12 cellular contexts compared by ENCODE assay signal in genomic region chr4:72858328-72858727, GRCh38.
DNase-seq lines count a peak whose midpoint lies in the region; ATAC-seq and TF ChIP-seq lines count a peak whose summit lies in the region.
"Had no signal": no experiment of that assay in that cellular context is flagged by ENCODE, and none has a peak within 500 bp of the region (broad histone marks: within the 10 kb centered on the region; RNA-seq: fewer than 3 reads in every experiment).

No MANE protein-coding gene starts in this region.

- peak; percentile 61 for ATAC-seq in HG03565 (IDR thresholded peaks at IDR 0.05; ENCODE audit: unreplicated experiment)
- peak; percentile 93 for ATAC-seq in left lung
- no peak for ATAC-seq in HG02852 (IDR thresholded peaks at IDR 0.05; ENCODE audit: unreplicated experiment)
- ATAC-seq in GM21737 (IDR thresholded peaks at IDR 0.05; ENCODE audit: unreplicated experiment): no peak
- ATAC-seq: mucosa of descending colon had no signal

- H3K4me1 ChIP-seq in left lung (no peaks in the 10 kb centered on the region), BE2C (no peaks in the 10 kb centered on the region)

- intact Hi-C loops in left lung (cut with DNase I): no loop called here

- no peak for TF ChIP-seq CTCF in AG09309 (IDR thresholded peaks at IDR 0.05; ENCODE audit: control insufficient read depth, insufficient read depth, low read depth, low read length, missing control alignments)
- no peak for TF ChIP-seq CTCF in left lung (IDR thresholded peaks at IDR 0.05)
- no peak for TF ChIP-seq CTCF in BE2C (IDR thresholded peaks at IDR 0.05; ENCODE audit: low read depth, low read length)

- H3K27ac ChIP-seq in left lung: no peak overlapping the region

- H3K4me3 ChIP-seq in AG09309 (ENCODE audit: control insufficient read depth, low read depth, low read length) (no peak overlapping the region), left lung (no peak overlapping the region), BE2C (ENCODE audit: low read depth, low read length) (no peak overlapping the region)
- H3K4me3 ChIP-seq: mucosa of descending colon had no signal

- no peaks in the 10 kb centered on the region for H3K36me3 ChIP-seq in left lung
- H3K36me3 ChIP-seq in BE2C: no peaks in the 10 kb centered on the region

- DNase-seq in AG09309 (ENCODE audit: low read depth) (peak; percentile 91), astrocyte of the hippocampus (ENCODE audit: low read depth, low spot score) (peak; percentile 50), left lung (no peak), BE2C (no peak), NCI-H526 (lab: John Stamatoyannopoulos, UW) (no peak)
- DNase-seq: mucosa of descending colon, NCI-H1105 treated with DMSO at 0.1 percent for 48 hours, NCI-H510A, Right ventricle myocardium superior had no signal

- no peaks in the 10 kb centered on the region for H3K27me3 ChIP-seq in left lung
- no peaks in the 10 kb centered on the region for H3K27me3 ChIP-seq in BE2C

- no peaks in the 10 kb centered on the region for H3K9me3 ChIP-seq in left lung
- no peaks in the 10 kb centered on the region for H3K9me3 ChIP-seq in BE2C
- H3K9me3 ChIP-seq: mucosa of descending colon had no signal

Comparison
In these comparisons a context has a peak if more than half of its experiments do, and no peak if none do; other contexts are left out.
1. DNase-seq: peak in AG09309 (single experiment) and astrocyte of the hippocampus (single experiment); none in left lung (0 of 2), BE2C (single experiment) and NCI-H526 (0 of 2).
2. ATAC-seq: peak in HG03565 (single experiment) and left lung (single experiment); none in HG02852 (single experiment) and GM21737 (single experiment).